In genomic region chr2:133765693-133766092, GRCh38 we compare ENCODE assay signal across 15 cellular contexts.
DNase-seq lines count a peak whose midpoint lies in the region; ATAC-seq and TF ChIP-seq lines count a peak whose summit lies in the region.
"Had no signal": no experiment of that assay in that cellular context is flagged by ENCODE, and none has a peak within 500 bp of the region (broad histone marks: within the 10 kb centered on the region; RNA-seq: fewer than 3 reads in every experiment).

No MANE protein-coding gene starts in this region.

- no peaks in the 10 kb centered on the region for H3K9me3 ChIP-seq in thyroid gland
- H3K9me3 ChIP-seq: tibial artery had no signal

- intact Hi-C loops in thyroid gland (cut with DNase I) = no loop called here

- peak; percentile 71 for DNase-seq in LNCaP clone FGC (ENCODE audit: low read depth)
- peak; percentile 72 for DNase-seq in fibroblast of peridontal ligament (ENCODE audit: extremely low read depth)
- peak; percentile 60 for DNase-seq in medulla oblongata (ENCODE audit: extremely low spot score)
- peak; percentile 24 to 35 for DNase-seq in thyroid gland
- DNase-seq in activated T-cell treated with anti-CD3 and anti-CD28 coated beads, Interleukin-2, amount 50 U/mL, for 48 hours = no peak
- no peak for DNase-seq in central memory CD4-positive, alpha-beta T cell
- DNase-seq: activated CD4-positive, alpha-beta T cell treated with anti-CD3 and anti-CD28 coated beads, Interleukin-2, amount 50 U/mL, for 1 hour; activated T-cell treated with anti-CD3 and anti-CD28 coated beads, Interleukin-2, amount 50 U/mL, for 24 hours; CD4-positive, alpha-beta T cell; GDM1; NK-92 treated with Interleukin-12 subunit alpha and Interleukin-12 subunit beta, amount 100 ng/mL, for 24 hours; posterior cingulate gyrus; SHP77 had no signal

- TF ChIP-seq CTCF in LNCaP clone FGC (IDR thresholded peaks at IDR 0.05; ENCODE audit: control insufficient read depth, extremely low read depth, insufficient read depth) (no peak), thyroid gland (IDR thresholded peaks at IDR 0.05) (no peak)

- H3K27me3 ChIP-seq in thyroid gland = no peaks in the 10 kb centered on the region
- H3K27me3 ChIP-seq: tibial artery had no signal

- no peak for TF ChIP-seq POLR2A in thyroid gland (IDR thresholded peaks at IDR 0.05)

- H3K4me1 ChIP-seq in thyroid gland = peaks cover 5 to 18% of the 10 kb centered on the region in 2 donors

- ATAC-seq in GM21381 (IDR thresholded peaks at IDR 0.05; ENCODE audit: unreplicated experiment) = no peak

- WGBS in thyroid gland, 2 donors = 27 to 43% methylated on average over 2 of the region's 2 CpGs

- H3K4me3 ChIP-seq in LNCaP clone FGC (ENCODE audit: low read depth, low read length) (no peak overlapping the region), thyroid gland (replicated peaks in 1 of 3) (no peak overlapping the region)
- H3K4me3 ChIP-seq: tibial artery had no signal

- H3K36me3 ChIP-seq in thyroid gland = no peaks in the 10 kb centered on the region
- H3K36me3 ChIP-seq: tibial artery had no signal

- peak overlapping the region in 2 of 3 donors; percentile 58 to 63 for H3K27ac ChIP-seq in thyroid gland
- H3K27ac ChIP-seq: tibial artery had no signal

Comparison
In these comparisons a context has a peak if more than half of its experiments do, and no peak if none do; other contexts are left out.
1. DNase-seq: peak in LNCaP clone FGC (single experiment), fibroblast of peridontal ligament (single experiment), medulla oblongata (single experiment) and thyroid gland (2 of 2); none in activated T-cell treated with anti-CD3 and anti-CD28 coated beads, Interleukin-2, amount 50 U/mL, for 48 hours (0 of 2) and central memory CD4-positive, alpha-beta T cell (single experiment).